22 cellular contexts compared by ENCODE assay signal in genomic region chr17:56945938-56946337, GRCh38. TPM values are rescaled to one million over a fixed set of nuclear protein-coding genes. Genes with fewer than 3 reads are reported as not detected.
A peak's percentile ranks its signal among the peaks of the same experiment; 100 is the strongest.
DNase-seq lines count a peak whose midpoint lies in the region; ATAC-seq, FAIRE-seq and TF ChIP-seq lines count a peak whose summit lies in the region.
"Had no signal": no experiment of that assay in that cellular context is flagged by ENCODE, and none has a peak within 500 bp of the region (broad histone marks: within the 10 kb centered on the region; RNA-seq: fewer than 3 reads in every experiment).

No MANE protein-coding gene starts in this region.

- POLR2A ChIA-PET in HepG2 (lab: Yijun Ruan, JAX): no interaction called here

- TF ChIP-seq POLR2A in HepG2 (IDR thresholded peaks at IDR 0.05; ENCODE audit: insufficient read depth in 1 of 2, low read depth in 2 of 2, low read length in 2 of 2) (no peak), right lobe of liver (IDR thresholded peaks at IDR 0.05) (no peak), esophagus muscularis mucosa (IDR thresholded peaks at IDR 0.05; ENCODE audit: low read depth) (no peak)

- H3K9me3 ChIP-seq in HepG2 (ENCODE audit: low read length) (no peaks in the 10 kb centered on the region), right lobe of liver (no peaks in the 10 kb centered on the region), SK-N-MC (ENCODE audit: low read depth, low read length) (no peaks in the 10 kb centered on the region), esophagus muscularis mucosa (no peaks in the 10 kb centered on the region)
- H3K9me3 ChIP-seq: BE2C, BLaER1 had no signal

- no peak for FAIRE-seq in HepG2 (lab: Jason Lieb, UNC)
- FAIRE-seq: G401.6, GM12891, GM19239 had no signal

- intact Hi-C loops in HepG2 (cut with micrococcal nuclease; ENCODE audit: unreplicated experiment): loop anchor here (10.0 kb wide), 1 partner anchor 51 kb away; no protein-coding TSS in a partner anchor
- intact Hi-C loops in right lobe of liver (cut with DNase I): loop anchor here (10.0 kb wide), 1 partner anchor 131 kb away; no protein-coding TSS in a partner anchor
- intact Hi-C loops in esophagus muscularis mucosa (cut with DNase I): no loop called here

- no peak for ATAC-seq in HepG2
- no peak for ATAC-seq in right lobe of liver
- ATAC-seq in GM19035 (IDR thresholded peaks at IDR 0.05; ENCODE audit: unreplicated experiment): no peak
- no peak for ATAC-seq in GM18520 (IDR thresholded peaks at IDR 0.05; ENCODE audit: unreplicated experiment)

- no peaks in the 10 kb centered on the region for H3K4me1 ChIP-seq in HepG2 (ENCODE audit: insufficient read depth, low read length)
- H3K4me1 ChIP-seq in right lobe of liver: no peaks in the 10 kb centered on the region
- H3K4me1 ChIP-seq in esophagus muscularis mucosa: no peaks in the 10 kb centered on the region
- H3K4me1 ChIP-seq: BE2C, BLaER1 had no signal

- 98% methylated on average over 3 of the region's 3 CpGs for WGBS in HepG2 (ENCODE audit: low lambda C conversion rate)
- 85% methylated on average over 3 of the region's 3 CpGs for WGBS in right lobe of liver (ENCODE audit: insufficient coverage, low coverage, low lambda C conversion rate, missing lambda C conversion rate)
- WGBS in esophagus muscularis mucosa: 93% methylated on average over 3 of the region's 3 CpGs

- H3K4me2 ChIP-seq in HepG2 (ENCODE audit: low read depth, low read length): no peak overlapping the region
- H3K4me2 ChIP-seq: BLaER1 had no signal

- H3K9ac ChIP-seq in HepG2 (ENCODE audit: insufficient read depth, low read depth, low read length) (no peak overlapping the region), SK-N-MC (ENCODE audit: insufficient read length) (no peak overlapping the region)
- H3K9ac ChIP-seq: BLaER1 had no signal

- H3K27me3 ChIP-seq in HepG2 (ENCODE audit: control insufficient read depth in 1 of 2, insufficient read depth in 2 of 2, low read length in 2 of 2) (no peaks in the 10 kb centered on the region), right lobe of liver (no peaks in the 10 kb centered on the region), esophagus muscularis mucosa (no peaks in the 10 kb centered on the region)
- H3K27me3 ChIP-seq: BE2C, BLaER1 had no signal

- CTCF ChIA-PET in HepG2 (lab: Yijun Ruan, JAX; ENCODE audit: low intra/inter-chr PET ratio, low total read pairs): no interaction called here

- H4K20me1 ChIP-seq in HepG2 (ENCODE audit: insufficient read depth, low read length): no peaks in the 10 kb centered on the region

- no TSS peak for BruUV-seq in HepG2 (replicated peaks; lab: Mats Ljungman, UMichigan)

- no peak for TF ChIP-seq RAD21 in HepG2 (CRISPR knock-in tag; IDR thresholded peaks at IDR 0.05)

- no peaks in the 10 kb centered on the region for H3K79me2 ChIP-seq in HepG2 (ENCODE audit: insufficient read depth, low read length)

- peaks cover 20 to 80% of the 10 kb centered on the region in 2 experiments for H3K36me3 ChIP-seq in HepG2 (replicated peaks in 1 of 2; ENCODE audit: control insufficient read depth in 1 of 2, insufficient read depth in 2 of 2, low read length in 2 of 2)
- peaks cover 0 to 53% (median 18%) of the 10 kb centered on the region in 4 donors for H3K36me3 ChIP-seq in right lobe of liver
- peaks cover 77% of the 10 kb centered on the region for H3K36me3 ChIP-seq in SK-N-MC (ENCODE audit: insufficient read depth, low read length)
- peaks cover 30 to 93% (median 81%) of the 10 kb centered on the region in 4 donors for H3K36me3 ChIP-seq in esophagus muscularis mucosa

- no peak for TF ChIP-seq EP300 in HepG2 (IDR thresholded peaks at IDR 0.05; ENCODE audit: low read depth in 2 of 2, low read length in 2 of 2)
- no peak for TF ChIP-seq EP300 in HepG2 (CRISPR knock-in tag; IDR thresholded peaks at IDR 0.05; ENCODE audit: borderline replicate concordance)
- no peak for TF ChIP-seq EP300 in esophagus muscularis mucosa (IDR thresholded peaks at IDR 0.05)

- in situ Hi-C loops in HepG2 (cut with HindIII; ENCODE audit: extremely low pct_ligation_motif_present, low pct_unique_long_range_greater_than_20kb): no loop called here

- DNase-seq in HepG2 (ENCODE audit: low spot score): no peak
- no peak for DNase-seq in right lobe of liver
- no peak for DNase-seq in SK-N-MC (ENCODE audit: low read depth, low spot score)
- DNase-seq in esophagus muscularis mucosa (ENCODE audit: extremely low spot score): peak; percentile 45
- no peak for DNase-seq in stimulated activated CD4-positive, alpha-beta T cell treated with anti-CD3 and anti-CD28 coated beads, Interleukin-4, amount 100 ng/mL, for 4 hours
- DNase-seq: ACHN; BE2C; C1 segment of cervical spinal cord; CD4-positive, alpha-beta memory T cell; CD4-positive, CD25-positive, alpha-beta regulatory T cell; CD8-positive, alpha-beta memory T cell; COR-L47; DMS 273 treated with DMSO at 0.1 percent for 48 hours; DMS79 treated with DMSO at 0.1 percent for 48 hours; GF-D8 had no signal

- TF ChIP-seq CTCF in HepG2 (CRISPR knock-in tag; IDR thresholded peaks at IDR 0.05): no peak
- TF ChIP-seq CTCF in right lobe of liver (IDR thresholded peaks at IDR 0.05): no peak
- TF ChIP-seq CTCF in esophagus muscularis mucosa (IDR thresholded peaks at IDR 0.05): no peak

- no peak overlapping the region for H2AFZ ChIP-seq in HepG2 (ENCODE audit: low read length)

- no peak overlapping the region for H3K27ac ChIP-seq in HepG2 (ENCODE audit: extremely low read length, insufficient read depth, low read length)
- H3K27ac ChIP-seq in right lobe of liver: no peak overlapping the region
- H3K27ac ChIP-seq in SK-N-MC: 0 out of 2 replicates have a peak overlapping the region, but pooled peaks have one; percentile 10
- no peak overlapping the region for H3K27ac ChIP-seq in esophagus muscularis mucosa (replicated peaks in 1 of 4)
- H3K27ac ChIP-seq: 22Rv1, BLaER1 had no signal

- H3K4me3 ChIP-seq in HepG2 (replicated peaks in 1 of 3; ENCODE audit: insufficient read depth in 1 of 3, low read depth in 2 of 3, low read length in 3 of 3): no peak overlapping the region
- no peak overlapping the region for H3K4me3 ChIP-seq in right lobe of liver
- no peak overlapping the region for H3K4me3 ChIP-seq in SK-N-MC
- H3K4me3 ChIP-seq in esophagus muscularis mucosa: no peak overlapping the region
- H3K4me3 ChIP-seq: BLaER1 had no signal

RNA-seq across cellular contexts. Expression of gene COIL, which starts 14.9 kb away (rescaled TPM):
- 29.4 and 39.0 TPM in 2 replicates for total RNA-seq in HepG2 (2016; rRNA removed; fragmentation: Illumina TruSeq; extraction: Trizol)
- total RNA-seq in HepG2 (2016; cell fraction: cytosol; rRNA removed; fragmentation: Illumina TruSeq; extraction: Trizol; ENCODE audit: low read depth): 6.3 and 7.1 TPM in 2 replicates
- 30.1 and 39.1 TPM in 2 replicates for total RNA-seq in HepG2 (2016; cell fraction: insoluble cytoplasmic fraction; rRNA removed; fragmentation: Illumina TruSeq; extraction: Trizol)
- 15.5 and 19.2 TPM in 2 replicates for total RNA-seq in HepG2 (2016; cell fraction: membrane; rRNA removed; fragmentation: Illumina TruSeq; extraction: Trizol)
- total RNA-seq in HepG2 (2016; cell fraction: nucleus; rRNA removed; fragmentation: Illumina TruSeq; extraction: Trizol): 22.5 and 22.8 TPM in 2 replicates
- polyA plus RNA-seq in HepG2 (2011; rRNA removed): 5.7 and 8.1 TPM in 2 replicates
- 3.4 and 4.6 TPM in 2 replicates for polyA plus RNA-seq in HepG2 (2011; cell fraction: cytosol; rRNA removed)
- 4.1 and 5.2 TPM in 2 replicates for polyA plus RNA-seq in HepG2 (2011; cell fraction: nucleus; rRNA removed)
- 9.5 and 14.7 TPM in 2 replicates for polyA plus RNA-seq in HepG2 (2012)
- 3.3 and 3.7 TPM in 2 replicates for polyA plus RNA-seq in HepG2 (2016; cell fraction: cytosol; fragmentation: Illumina TruSeq; extraction: Trizol; ENCODE audit: low read depth)
- polyA plus RNA-seq in HepG2 (2016; cell fraction: insoluble cytoplasmic fraction; fragmentation: Illumina TruSeq; extraction: Trizol; ENCODE audit: low read depth): 35.9 and 36.8 TPM in 2 replicates
- polyA plus RNA-seq in HepG2 (2016; cell fraction: membrane; fragmentation: Illumina TruSeq; extraction: Trizol; ENCODE audit: low read depth): 6.7 and 7.4 TPM in 2 replicates
- polyA plus RNA-seq in HepG2 (2016; cell fraction: nucleus; fragmentation: Illumina TruSeq; extraction: Trizol; ENCODE audit: insufficient read depth, low read depth): 29.1 and 29.2 TPM in 2 replicates
- 4.9 and 6.4 TPM in 2 replicates for polyA minus RNA-seq in HepG2 (2011; rRNA and poly(A)+ RNA removed; ENCODE audit: low replicate concordance)
- 3.8 and 4.4 TPM in 2 replicates for polyA minus RNA-seq in HepG2 (2011; cell fraction: cytosol; rRNA and poly(A)+ RNA removed)
- 9.0 and 10.3 TPM in 2 replicates for polyA minus RNA-seq in HepG2 (2011; cell fraction: nucleus; rRNA and poly(A)+ RNA removed)
- 1 to 10 TPM; 5.5 to 7.1 (median 6.5) TPM for total RNA-seq in right lobe of liver
- 10 to 100 TPM in 3 of 4 donors, 1 to 10 TPM in 1; 9.9 to 13.3 (median 11.4) TPM for total RNA-seq in esophagus muscularis mucosa

RNA-seq across cellular contexts. Expression of gene SCPEP1, which starts 32.0 kb away (rescaled TPM):
- total RNA-seq in HepG2 (2016; rRNA removed; fragmentation: Illumina TruSeq; extraction: Trizol) (12.3 and 27.3 TPM in 2 replicates), right lobe of liver (10 to 100 TPM in 5 of 6 experiments, 1 to 10 TPM in 1; 9.2 to 35.4 (median 24.8) TPM), esophagus muscularis mucosa (100 to 1,000 TPM in 1 of 4 donors, 10 to 100 TPM in 3; 61.0 to 111 (median 72.4) TPM)
- 1.9 and 2.5 TPM in 2 replicates for total RNA-seq in HepG2 (2016; cell fraction: cytosol; rRNA removed; fragmentation: Illumina TruSeq; extraction: Trizol; ENCODE audit: low read depth)
- 13.5 and 27.2 TPM in 2 replicates for total RNA-seq in HepG2 (2016; cell fraction: insoluble cytoplasmic fraction; rRNA removed; fragmentation: Illumina TruSeq; extraction: Trizol)
- 5.4 TPM in 2 replicates for total RNA-seq in HepG2 (2016; cell fraction: membrane; rRNA removed; fragmentation: Illumina TruSeq; extraction: Trizol)
- total RNA-seq in HepG2 (2016; cell fraction: nucleus; rRNA removed; fragmentation: Illumina TruSeq; extraction: Trizol): 18.9 and 24.3 TPM in 2 replicates
- 20.9 and 24.3 TPM in 2 replicates for polyA plus RNA-seq in HepG2 (2011; rRNA removed)
- 12.8 and 18.3 TPM in 2 replicates for polyA plus RNA-seq in HepG2 (2011; cell fraction: cytosol; rRNA removed)
- polyA plus RNA-seq in HepG2 (2011; cell fraction: nucleus; rRNA removed): 17.7 and 24.2 TPM in 2 replicates
- 23.2 and 26.2 TPM in 2 replicates for polyA plus RNA-seq in HepG2 (2012)
- polyA plus RNA-seq in HepG2 (2016; cell fraction: cytosol; fragmentation: Illumina TruSeq; extraction: Trizol; ENCODE audit: low read depth): 1.6 and 1.8 TPM in 2 replicates
- polyA plus RNA-seq in HepG2 (2016; cell fraction: insoluble cytoplasmic fraction; fragmentation: Illumina TruSeq; extraction: Trizol; ENCODE audit: low read depth): 10.5 and 11.5 TPM in 2 replicates
- polyA plus RNA-seq in HepG2 (2016; cell fraction: membrane; fragmentation: Illumina TruSeq; extraction: Trizol; ENCODE audit: low read depth): 2.4 and 3.1 TPM in 2 replicates
- 32.8 and 38.7 TPM in 2 replicates for polyA plus RNA-seq in HepG2 (2016; cell fraction: nucleus; fragmentation: Illumina TruSeq; extraction: Trizol; ENCODE audit: insufficient read depth, low read depth)
- 8.0 and 10.3 TPM in 2 replicates for polyA minus RNA-seq in HepG2 (2011; rRNA and poly(A)+ RNA removed; ENCODE audit: low replicate concordance)
- 11.0 and 11.7 TPM in 2 replicates for polyA minus RNA-seq in HepG2 (2011; cell fraction: cytosol; rRNA and poly(A)+ RNA removed)
- 6.5 and 7.5 TPM in 2 replicates for polyA minus RNA-seq in HepG2 (2011; cell fraction: nucleus; rRNA and poly(A)+ RNA removed)

RNA-seq across cellular contexts. Expression of gene TRIM25, which starts 32.1 kb away (rescaled TPM):
- total RNA-seq in HepG2 (2016; rRNA removed; fragmentation: Illumina TruSeq; extraction: Trizol) (38.3 and 42.2 TPM in 2 replicates), right lobe of liver (10 to 100 TPM; 35.6 to 60.8 (median 49.8) TPM), esophagus muscularis mucosa (10 to 100 TPM; 13.9 to 19.9 (median 16.6) TPM)
- 11.5 and 12.7 TPM in 2 replicates for total RNA-seq in HepG2 (2016; cell fraction: cytosol; rRNA removed; fragmentation: Illumina TruSeq; extraction: Trizol; ENCODE audit: low read depth)
- total RNA-seq in HepG2 (2016; cell fraction: insoluble cytoplasmic fraction; rRNA removed; fragmentation: Illumina TruSeq; extraction: Trizol): 30.2 and 40.2 TPM in 2 replicates
- total RNA-seq in HepG2 (2016; cell fraction: membrane; rRNA removed; fragmentation: Illumina TruSeq; extraction: Trizol): 13.6 and 14.8 TPM in 2 replicates
- 60.9 and 76.8 TPM in 2 replicates for total RNA-seq in HepG2 (2016; cell fraction: nucleus; rRNA removed; fragmentation: Illumina TruSeq; extraction: Trizol)
- polyA plus RNA-seq in HepG2 (2011; rRNA removed): 30.8 and 37.6 TPM in 2 replicates
- polyA plus RNA-seq in HepG2 (2011; cell fraction: cytosol; rRNA removed): 17.8 and 19.0 TPM in 2 replicates
- 100 and 122 TPM in 2 replicates for polyA plus RNA-seq in HepG2 (2011; cell fraction: nucleus; rRNA removed)
- polyA plus RNA-seq in HepG2 (2012): 34.2 and 35.8 TPM in 2 replicates
- 1.8 and 2.0 TPM in 2 replicates for polyA plus RNA-seq in HepG2 (2016; cell fraction: cytosol; fragmentation: Illumina TruSeq; extraction: Trizol; ENCODE audit: low read depth)
- polyA plus RNA-seq in HepG2 (2016; cell fraction: insoluble cytoplasmic fraction; fragmentation: Illumina TruSeq; extraction: Trizol; ENCODE audit: low read depth): 32.0 and 43.7 TPM in 2 replicates
- polyA plus RNA-seq in HepG2 (2016; cell fraction: membrane; fragmentation: Illumina TruSeq; extraction: Trizol; ENCODE audit: low read depth): 5.0 and 6.2 TPM in 2 replicates
- 104 and 121 TPM in 2 replicates for polyA plus RNA-seq in HepG2 (2016; cell fraction: nucleus; fragmentation: Illumina TruSeq; extraction: Trizol; ENCODE audit: insufficient read depth, low read depth)
- polyA minus RNA-seq in HepG2 (2011; rRNA and poly(A)+ RNA removed; ENCODE audit: low replicate concordance): 51.6 and 77.7 TPM in 2 replicates
- 27.8 and 28.2 TPM in 2 replicates for polyA minus RNA-seq in HepG2 (2011; cell fraction: cytosol; rRNA and poly(A)+ RNA removed)
- 64.4 and 71.0 TPM in 2 replicates for polyA minus RNA-seq in HepG2 (2011; cell fraction: nucleus; rRNA and poly(A)+ RNA removed)
